In genomic region chr19:11483176-11484111, GRCh38 we compare ENCODE assay signal across 10 cellular contexts. TPM values are rescaled to one million over a fixed set of nuclear protein-coding genes. Genes with fewer than 3 reads are reported as not detected.
DNase-seq lines count a peak whose midpoint lies in the region; ATAC-seq and TF ChIP-seq lines count a peak whose summit lies in the region.
"Had no signal": no experiment of that assay in that cellular context is flagged by ENCODE, and none has a peak within 500 bp of the region (broad histone marks: within the 10 kb centered on the region; RNA-seq: fewer than 3 reads in every experiment).

No MANE protein-coding gene starts in this region.

- peaks cover 5 to 58% (median 52%) of the 10 kb centered on the region in 7 donors for H3K27me3 ChIP-seq in heart right ventricle

- intact Hi-C loops in Right ventricle myocardium inferior (cut with DNase I) (loop anchor here (2.0 to 5.0 kb wide), 2 partner anchors 101 to 191 kb away; partner anchors contain the start of gene EPOR), heart right ventricle (cut with DNase I) (loop anchor here in 7 of 10 donors (5.0 to 10.0 kb wide), 4 partner anchors 101 to 196 kb away; partner anchors contain the start of genes TSPAN16 (in 3 of the 7) and EPOR (in 1 of the 7))

- no peak for ATAC-seq in Right ventricle myocardium inferior
- ATAC-seq in heart right ventricle, result no peak
- no peak for ATAC-seq in GM21367 (IDR thresholded peaks at IDR 0.05; ENCODE audit: unreplicated experiment)
- no peak for ATAC-seq in GM21786 (IDR thresholded peaks at IDR 0.05; ENCODE audit: unreplicated experiment)

- H3K4me1 ChIP-seq in heart right ventricle, result peaks cover 10 to 46% (median 35%) of the 10 kb centered on the region in 9 donors

- peaks cover 23% of the 10 kb centered on the region for H3K27me3 Mint-ChIP-seq in endothelial cell (ENCODE audit: unreplicated experiment)

- H3K27ac ChIP-seq in heart right ventricle, result no peak overlapping the region
- peak overlapping the region; percentile 83 for H3K27ac ChIP-seq in VCaP

- no peak overlapping the region for H3K4me3 Mint-ChIP-seq in endothelial cell (ENCODE audit: unreplicated experiment)

- H3K4me3 ChIP-seq in heart right ventricle, result peak overlapping the region in 2 of 10 donors; percentile 39 to 46

- H3K4me1 Mint-ChIP-seq in endothelial cell (ENCODE audit: unreplicated experiment), result peaks cover 6% of the 10 kb centered on the region

- no peaks in the 10 kb centered on the region for H3K9me3 ChIP-seq in heart right ventricle

- 71 to 74% methylated on average over 59 to 61 of the region's 61 CpGs for WGBS in heart right ventricle, 2 donors

- TF ChIP-seq CTCF in heart right ventricle (IDR thresholded peaks at IDR 0.05) (no peak), VCaP (conservative IDR thresholded peaks at IDR 0.05) (no peak), endothelial cell (IDR thresholded peaks at IDR 0.05; ENCODE audit: unreplicated experiment) (no peak)

- H3K9me3 Mint-ChIP-seq in endothelial cell (ENCODE audit: unreplicated experiment), result no peaks in the 10 kb centered on the region

- DNase-seq in Right ventricle myocardium inferior (ENCODE audit: missing footprints) (peak; percentile 44), heart right ventricle (no peak), endothelial cell (ENCODE audit: low spot score) (no peak), anterior cingulate cortex (lab: John Stamatoyannopoulos, UW) (no peak), OCI-M2 (lab: John Stamatoyannopoulos, UW; ENCODE audit: unreplicated experiment) (no peak)

- H3K36me3 ChIP-seq in heart right ventricle, result peaks cover 0 to 29% (median 4%) of the 10 kb centered on the region in 9 donors

- peaks cover 3% of the 10 kb centered on the region for H3K36me3 Mint-ChIP-seq in endothelial cell (ENCODE audit: low read depth, unreplicated experiment)

- peak overlapping the region; percentile 36 for H3K27ac Mint-ChIP-seq in endothelial cell (ENCODE audit: unreplicated experiment)

RNA-seq across cellular contexts. Expression of gene ELAVL3, which starts 2.6 kb away (rescaled TPM):
- total RNA-seq in Right ventricle myocardium inferior (0.35 TPM), heart right ventricle (under 1 TPM in 7 of 10 donors, not detected in 3; 0.07 to 0.44 (median 0.23) TPM), endothelial cell (ENCODE audit: unreplicated experiment) (0.54 TPM)
- under 1 TPM; 0.10 to 0.15 TPM for polyA plus RNA-seq in heart right ventricle
- total RNA-seq: esophagus mucosa, posterior vena cava had no signal

RNA-seq across cellular contexts. Expression of gene ZNF653, which starts 22.2 kb away (rescaled TPM):
- total RNA-seq in Right ventricle myocardium inferior (4.8 TPM), heart right ventricle (1 to 10 TPM; 2.3 to 6.2 (median 4.0) TPM), endothelial cell (ENCODE audit: unreplicated experiment) (7.7 TPM)
- 1 to 10 TPM; 5.9 to 7.8 TPM for polyA plus RNA-seq in heart right ventricle

RNA-seq across cellular contexts. Expression of gene ECSIT, which starts 45.5 kb away (rescaled TPM):
- 172 TPM for total RNA-seq in Right ventricle myocardium inferior
- total RNA-seq in heart right ventricle, result 100 to 1,000 TPM in 9 of 10 donors, 10 to 100 TPM in 1; 86.8 to 162 (median 131) TPM
- polyA plus RNA-seq in heart right ventricle, result 100 to 1,000 TPM; 164 to 226 TPM
- 16.7 TPM for total RNA-seq in endothelial cell (ENCODE audit: unreplicated experiment)

RNA-seq across cellular contexts. Expression of gene PRKCSH, which starts 48.0 kb away (rescaled TPM):
- total RNA-seq in Right ventricle myocardium inferior, result 123 TPM
- total RNA-seq in heart right ventricle, result 100 to 1,000 TPM; 106 to 177 (median 123) TPM
- polyA plus RNA-seq in heart right ventricle, result 10 to 100 TPM; 84.3 to 96.9 TPM
- total RNA-seq in endothelial cell (ENCODE audit: unreplicated experiment), result 466 TPM

RNA-seq across cellular contexts. Expression of gene ODAD3, which starts 48.5 kb away (rescaled TPM):
- total RNA-seq in Right ventricle myocardium inferior (0.68 TPM), heart right ventricle (under 1 TPM in 9 of 10 donors, not detected in 1; 0.17 to 0.64 (median 0.34) TPM), endothelial cell (ENCODE audit: unreplicated experiment) (0.64 TPM)
- 1 to 10 TPM in 1 of 2 donors, under 1 TPM in 1; 0.83 to 2.2 TPM for polyA plus RNA-seq in heart right ventricle
- total RNA-seq: esophagus mucosa had no signal
